In the genomic region with DNA sequence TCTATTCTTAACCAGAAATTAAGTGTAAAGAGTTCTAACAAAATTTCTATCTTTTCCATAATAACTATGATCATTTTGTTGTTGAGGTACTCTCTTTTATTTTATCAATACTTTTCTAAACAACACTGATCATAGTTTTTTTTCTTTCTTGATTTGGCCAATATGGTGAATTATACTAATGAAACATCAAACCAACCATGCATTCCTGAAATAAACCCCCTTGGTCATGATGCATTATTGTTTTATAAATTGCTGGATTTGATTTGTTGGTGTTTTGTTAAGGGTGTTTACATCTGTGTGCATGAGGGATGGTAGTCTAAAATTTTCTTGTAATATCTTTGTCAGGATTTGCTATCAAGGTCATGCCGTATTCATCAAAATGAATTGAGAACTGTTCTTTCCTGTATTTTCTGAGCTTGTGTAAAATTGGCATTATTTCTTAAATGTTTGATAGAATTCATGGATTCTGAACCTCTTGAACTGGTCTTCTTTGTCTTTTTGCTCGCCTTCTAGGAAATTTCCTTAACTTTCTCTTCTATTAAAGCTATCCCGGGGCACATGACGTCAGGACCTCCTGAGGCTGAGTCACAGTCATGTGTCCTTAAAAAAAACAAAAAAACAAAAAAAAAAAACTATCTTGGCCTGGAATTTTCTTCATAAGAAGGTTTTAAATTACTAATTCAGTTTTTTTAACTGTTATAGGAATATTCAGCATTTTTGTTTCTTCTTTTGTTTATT, we compare ENCODE assay signal across 18 cellular contexts. TPM values are rescaled to one million over a fixed set of nuclear protein-coding genes. Genes with fewer than 3 reads are reported as not detected.
A peak's percentile ranks its signal among the peaks of the same experiment; 100 is the strongest.
DNase-seq lines count a peak whose midpoint lies in the region; ATAC-seq and TF ChIP-seq lines count a peak whose summit lies in the region.
"Had no signal": no experiment of that assay in that cellular context is flagged by ENCODE, and none has a peak within 500 bp of the region (broad histone marks: within the 10 kb centered on the region; RNA-seq: fewer than 3 reads in every experiment).

No MANE protein-coding gene starts in this region.

- peaks cover 4% of the 10 kb centered on the region for H3K9me3 Mint-ChIP-seq in activated naive CD4-positive, alpha-beta T cell treated with anti-CD3 and anti-CD28 coated beads for 36 hours
- H3K9me3 Mint-ChIP-seq in activated naive CD4-positive, alpha-beta T cell treated with anti-CD3 and anti-CD28 coated beads, Interleukin-2, amount 50 U/mL, for 72 hours: peaks cover 6 to 13% of the 10 kb centered on the region in 2 donors
- H3K9me3 Mint-ChIP-seq in chondrocyte (ENCODE audit: low read depth): peaks cover 15% of the 10 kb centered on the region
- peaks cover 5% of the 10 kb centered on the region for H3K9me3 Mint-ChIP-seq in stimulated activated effector memory CD8-positive, alpha-beta T cell treated with anti-CD3 and anti-CD28 coated beads, Interleukin-12 subunit alpha, Interleukin-12 subunit beta, amount 100 ng/mL, for 72 hours

- H2BK120ac ChIP-seq in IMR-90 (ENCODE audit: low read depth, low read length): no peak overlapping the region

- dilution Hi-C loops in IMR-90 (cut with HindIII; ENCODE audit: low sequenced_read_pairs, unreplicated experiment): no loop called here

- peaks cover 6 to 22% of the 10 kb centered on the region in 2 experiments; a peak in 3 of 4 replicates for H3K79me1 ChIP-seq in IMR-90 (ENCODE audit: low read depth in 1 of 2, low read length in 2 of 2)

- H4K20me1 ChIP-seq in IMR-90 (ENCODE audit: insufficient read depth, low read length): peaks cover 7% of the 10 kb centered on the region; the same call in 1 of the 2 replicates

- H3K18ac ChIP-seq in IMR-90 (ENCODE audit: low read depth, low read length): no peak overlapping the region

- H3K36me3 ChIP-seq in IMR-90 (ENCODE audit: control insufficient read depth, insufficient read depth, low read length): no peaks in the 10 kb centered on the region
- H3K36me3 ChIP-seq: gastroesophageal sphincter, stomach had no signal

- no peak for TF ChIP-seq POLR2A in IMR-90 (IDR thresholded peaks at IDR 0.05; ENCODE audit: low read depth, low read length)

- no peak overlapping the region for H3K4ac ChIP-seq in IMR-90 (ENCODE audit: low read depth, low read length)

- POLR2A ChIA-PET in IMR-90 (lab: Charles Lee; ENCODE audit: unreplicated experiment): no interaction called here

- H3K27ac Mint-ChIP-seq in activated naive CD4-positive, alpha-beta T cell treated with anti-CD3 and anti-CD28 coated beads for 36 hours: peak overlapping the region; percentile 98
- H3K27ac Mint-ChIP-seq in activated naive CD4-positive, alpha-beta T cell treated with anti-CD3 and anti-CD28 coated beads, Interleukin-2, amount 50 U/mL, for 72 hours: peak overlapping the region in 1 of 2 donors; percentile 99
- peak overlapping the region; percentile 37 for H3K27ac Mint-ChIP-seq in chondrocyte (ENCODE audit: unreplicated experiment)
- H3K27ac Mint-ChIP-seq in stimulated activated effector memory CD8-positive, alpha-beta T cell treated with anti-CD3 and anti-CD28 coated beads, Interleukin-12 subunit alpha, Interleukin-12 subunit beta, amount 100 ng/mL, for 72 hours: peak overlapping the region; percentile 92
- H3K27ac Mint-ChIP-seq: activated CD4-positive, alpha-beta T cell treated with anti-CD3 and anti-CD28 coated beads, Interleukin-2, amount 10 ng/mL, durations not matched to agents 7 days and 5 days had no signal

- no peak overlapping the region for H4K8ac ChIP-seq in IMR-90 (ENCODE audit: low read depth in 2 of 2, low read length in 2 of 2)

- no peaks in the 10 kb centered on the region for H3K9me3 ChIP-seq in IMR-90 (ENCODE audit: control insufficient read depth, insufficient read depth, low read length)
- H3K9me3 ChIP-seq: gastroesophageal sphincter, stomach had no signal

- no peak for ATAC-seq in activated naive CD4-positive, alpha-beta T cell treated with anti-CD3 and anti-CD28 coated beads, Interleukin-2, amount 50 U/mL, for 72 hours
- ATAC-seq in IMR-90 (ENCODE audit: low read depth) (no peak), HG02981 (IDR thresholded peaks at IDR 0.05; ENCODE audit: unreplicated experiment) (no peak), HG02678 (IDR thresholded peaks at IDR 0.05; ENCODE audit: unreplicated experiment) (no peak)
- no peak for ATAC-seq in stimulated activated effector memory CD8-positive, alpha-beta T cell treated with anti-CD3 and anti-CD28 coated beads, Interleukin-12 subunit alpha, Interleukin-12 subunit beta, amount 100 ng/mL, for 72 hours
- ATAC-seq: gastroesophageal sphincter had no signal

- H3K56ac ChIP-seq in IMR-90 (ENCODE audit: extremely low read depth, insufficient read depth, low read length): no peak overlapping the region

- H2AK9ac ChIP-seq in IMR-90 (replicated peaks; ENCODE audit: low read depth, low read length, poor library complexity): no peak overlapping the region

- no peak overlapping the region for H3K14ac ChIP-seq in IMR-90 (replicated peaks; ENCODE audit: low read depth, low read length)

- no peak overlapping the region for H4K5ac ChIP-seq in IMR-90 (ENCODE audit: low read depth, low read length)

- no peaks in the 10 kb centered on the region for H3K27me3 ChIP-seq in IMR-90 (ENCODE audit: control insufficient read depth, insufficient read depth, low read length)
- H3K27me3 ChIP-seq: gastroesophageal sphincter, stomach had no signal

- CTCF ChIA-PET in activated naive CD4-positive, alpha-beta T cell treated with anti-CD3 and anti-CD28 coated beads for 36 hours (lab: Charles Lee): no interaction called here
- CTCF ChIA-PET in IMR-90 (lab: Yijun Ruan, JAX): no interaction called here

- H3K4me2 ChIP-seq in IMR-90 (ENCODE audit: low read depth, low read length): no peak overlapping the region

- no peak overlapping the region for H3K4me3 Mint-ChIP-seq in activated naive CD4-positive, alpha-beta T cell treated with anti-CD3 and anti-CD28 coated beads for 36 hours
- no peak overlapping the region for H3K4me3 Mint-ChIP-seq in chondrocyte (ENCODE audit: unreplicated experiment)
- no peak overlapping the region for H3K4me3 Mint-ChIP-seq in stimulated activated effector memory CD8-positive, alpha-beta T cell treated with anti-CD3 and anti-CD28 coated beads, Interleukin-12 subunit alpha, Interleukin-12 subunit beta, amount 100 ng/mL, for 72 hours
- H3K4me3 Mint-ChIP-seq: activated CD4-positive, alpha-beta T cell treated with anti-CD3 and anti-CD28 coated beads, Interleukin-2, amount 10 ng/mL, durations not matched to agents 7 days and 5 days; dendritic cell treated with granulocyte-macrophage colony-stimulating factor and Interleukin-4, amounts not matched to agents 40 ng/mL and 50 ng/mL, for 4 days had no signal

- no CpG with 5 or more reads among the region's 4 CpGs for WGBS in IMR-90 (ENCODE audit: extremely low coverage in 2 of 2, insufficient read length in 1 of 2), 2 experiments

- H3K4me1 Mint-ChIP-seq in activated naive CD4-positive, alpha-beta T cell treated with anti-CD3 and anti-CD28 coated beads for 36 hours (ENCODE audit: low read depth): peaks cover 36% of the 10 kb centered on the region
- H3K4me1 Mint-ChIP-seq in chondrocyte (ENCODE audit: low read depth): peaks cover 27% of the 10 kb centered on the region
- H3K4me1 Mint-ChIP-seq in stimulated activated effector memory CD8-positive, alpha-beta T cell treated with anti-CD3 and anti-CD28 coated beads, Interleukin-12 subunit alpha, Interleukin-12 subunit beta, amount 100 ng/mL, for 72 hours: peaks cover 49% of the 10 kb centered on the region

- H2BK15ac ChIP-seq in IMR-90 (ENCODE audit: low read depth, low read length): no peak overlapping the region; the same call in 2 of the 3 replicates

- no peak for TF ChIP-seq RAD21 in IMR-90 (IDR thresholded peaks at IDR 0.05; ENCODE audit: low read length)

- no peak overlapping the region for H2AK5ac ChIP-seq in IMR-90 (ENCODE audit: low read depth, low read length)

- H2AFZ ChIP-seq in IMR-90 (replicated peaks; ENCODE audit: low read length, poor library complexity): no peak overlapping the region

- no peak overlapping the region for H4K91ac ChIP-seq in IMR-90 (ENCODE audit: insufficient read depth, low read depth, low read length)

- no peak overlapping the region for H3K27ac ChIP-seq in IMR-90 (ENCODE audit: insufficient read depth, low read length)
- H3K27ac ChIP-seq: gastroesophageal sphincter had no signal

- H2BK20ac ChIP-seq in IMR-90 (ENCODE audit: low read depth, low read length): no peak overlapping the region

- H3K36me3 Mint-ChIP-seq in activated naive CD4-positive, alpha-beta T cell treated with anti-CD3 and anti-CD28 coated beads for 36 hours (ENCODE audit: low read depth): peaks cover 11% of the 10 kb centered on the region
- peaks cover 24 to 50% of the 10 kb centered on the region in 2 donors for H3K36me3 Mint-ChIP-seq in activated naive CD4-positive, alpha-beta T cell treated with anti-CD3 and anti-CD28 coated beads, Interleukin-2, amount 50 U/mL, for 72 hours
- H3K36me3 Mint-ChIP-seq in chondrocyte (ENCODE audit: low read depth): no peaks in the 10 kb centered on the region
- H3K36me3 Mint-ChIP-seq in stimulated activated effector memory CD8-positive, alpha-beta T cell treated with anti-CD3 and anti-CD28 coated beads, Interleukin-12 subunit alpha, Interleukin-12 subunit beta, amount 100 ng/mL, for 72 hours: peaks cover 34% of the 10 kb centered on the region
- H3K36me3 Mint-ChIP-seq: CD4-positive, CD25-positive, alpha-beta regulatory T cell; naive B cell had no signal

- H3K9ac ChIP-seq in IMR-90 (ENCODE audit: low read depth, low read length): no peak overlapping the region

- in situ Hi-C loops in IMR-90 (cut with MboI; ENCODE audit: low sequenced_read_pairs): no loop called here

- H3K27me3 Mint-ChIP-seq in activated naive CD4-positive, alpha-beta T cell treated with anti-CD3 and anti-CD28 coated beads for 36 hours (ENCODE audit: low read depth): no peaks in the 10 kb centered on the region
- no peaks in the 10 kb centered on the region for H3K27me3 Mint-ChIP-seq in chondrocyte (ENCODE audit: low read depth)
- H3K27me3 Mint-ChIP-seq: activated CD4-positive, alpha-beta T cell treated with anti-CD3 and anti-CD28 coated beads, Interleukin-2, amount 10 ng/mL, durations not matched to agents 7 days and 5 days; dendritic cell treated with granulocyte-macrophage colony-stimulating factor and Interleukin-4, amounts not matched to agents 40 ng/mL and 50 ng/mL, for 4 days; naive B cell had no signal

- no peak for DNase-seq in activated naive CD4-positive, alpha-beta T cell treated with anti-CD3 and anti-CD28 coated beads for 36 hours
- DNase-seq in activated naive CD4-positive, alpha-beta T cell treated with anti-CD3 and anti-CD28 coated beads, Interleukin-2, amount 50 U/mL, for 72 hours (ENCODE audit: low spot score in 2 of 2): no peak
- DNase-seq in IMR-90 (no peak), chondrocyte (ENCODE audit: low spot score) (no peak), HUDEP-2 (lab: John Stamatoyannopoulos, UW; ENCODE audit: unreplicated experiment in 76 of 76) (no peak)
- no peak for DNase-seq in stimulated activated effector memory CD8-positive, alpha-beta T cell treated with anti-CD3 and anti-CD28 coated beads, Interleukin-12 subunit alpha, Interleukin-12 subunit beta, amount 100 ng/mL, for 72 hours (ENCODE audit: low spot score in 2 of 2)
- DNase-seq: activated CD4-positive, alpha-beta T cell treated with anti-CD3 and anti-CD28 coated beads, Interleukin-2, amount 10 ng/mL, durations not matched to agents 7 days and 5 days; CD4-positive, CD25-positive, alpha-beta regulatory T cell; DND-41; MV-4-11; naive B cell; NCI-H2029 treated with DMSO at 0.1 percent for 48 hours; stomach; SW 1271 had no signal

- H2BK5ac ChIP-seq in IMR-90 (ENCODE audit: low read depth, low read length, poor library complexity, severe bottlenecking): no peak overlapping the region

- intact Hi-C loops in activated naive CD4-positive, alpha-beta T cell treated with anti-CD3 and anti-CD28 coated beads for 36 hours (cut with micrococcal nuclease): no loop called here
- intact Hi-C loops in IMR-90 (cut with micrococcal nuclease): no loop called here

- no TSS peak for BruUV-seq in IMR-90 (replicated peaks; lab: Mats Ljungman, UMichigan)

- H3K4me1 ChIP-seq in IMR-90 (ENCODE audit: control insufficient read depth, insufficient read depth, low read length): peaks cover 7% of the 10 kb centered on the region

- H3K23ac ChIP-seq in IMR-90 (ENCODE audit: low read depth, low read length): no peak overlapping the region

- TF ChIP-seq CTCF in IMR-90 (conservative IDR thresholded peaks at IDR 0.05; ENCODE audit: low read depth, low read length) (no peak), chondrocyte (IDR thresholded peaks at IDR 0.05) (no peak)

- H3K9me1 ChIP-seq in IMR-90 (ENCODE audit: insufficient read depth, low read length): peaks cover 2% of the 10 kb centered on the region; the same call in 1 of the 2 replicates

- no peak overlapping the region for H3K4me3 ChIP-seq in IMR-90 (ENCODE audit: insufficient read depth, low read depth, low read length)
- H3K4me3 ChIP-seq: gastroesophageal sphincter, stomach had no signal

RNA-seq across cellular contexts. Expression of a gene that starts 3.9 kb away (rescaled TPM):
- total RNA-seq in activated naive CD4-positive, alpha-beta T cell treated with anti-CD3 and anti-CD28 coated beads for 36 hours: 100 to 1,000 TPM; 157 to 161 TPM
- 100 to 1,000 TPM; 139 to 215 TPM for total RNA-seq in activated naive CD4-positive, alpha-beta T cell treated with anti-CD3 and anti-CD28 coated beads, Interleukin-2, amount 50 U/mL, for 72 hours
- total RNA-seq in IMR-90 (2012; rRNA removed) (25.5 and 28.9 TPM in 2 replicates), chondrocyte (19.2 to 31.7 TPM (median 19.6 TPM) in 3 replicates)
- 27.5 and 29.9 TPM in 2 replicates for polyA plus RNA-seq in IMR-90 (2012; rRNA removed)
- 8.4 and 14.0 TPM in 2 replicates for polyA plus RNA-seq in IMR-90 (2012; cell fraction: cytosol; rRNA removed)
- polyA plus RNA-seq in IMR-90 (2012; cell fraction: nucleus; rRNA removed; ENCODE audit: low replicate concordance): 57.2 and 84.7 TPM in 2 replicates

RNA-seq across cellular contexts. Expression of a gene that starts 43.1 kb away (rescaled TPM):
- total RNA-seq in activated naive CD4-positive, alpha-beta T cell treated with anti-CD3 and anti-CD28 coated beads for 36 hours: 10 to 100 TPM; 16.9 to 18.2 TPM
- 10 to 100 TPM; 22.6 to 26.1 TPM for total RNA-seq in activated naive CD4-positive, alpha-beta T cell treated with anti-CD3 and anti-CD28 coated beads, Interleukin-2, amount 50 U/mL, for 72 hours
- total RNA-seq in IMR-90 (2012; rRNA removed) (13.3 and 21.7 TPM in 2 replicates), chondrocyte (11.2 to 13.4 TPM (median 12.2 TPM) in 3 replicates)
- 4.3 and 5.2 TPM in 2 replicates for polyA plus RNA-seq in IMR-90 (2012; rRNA removed)
- polyA plus RNA-seq in IMR-90 (2012; cell fraction: cytosol; rRNA removed): 1.2 and 1.9 TPM in 2 replicates
- 1.7 and 5.6 TPM in 2 replicates for polyA plus RNA-seq in IMR-90 (2012; cell fraction: nucleus; rRNA removed; ENCODE audit: low replicate concordance)
